ENCODE assay signal across 18 cellular contexts in genomic region chr2:172430671-172431070, GRCh38. TPM values are rescaled to one million over a fixed set of nuclear protein-coding genes. Genes with fewer than 3 reads are reported as not detected.
DNase-seq lines count a peak whose midpoint lies in the region; ATAC-seq and TF ChIP-seq lines count a peak whose summit lies in the region.
"Had no signal": no experiment of that assay in that cellular context is flagged by ENCODE, and none has a peak within 500 bp of the region (broad histone marks: within the 10 kb centered on the region; RNA-seq: fewer than 3 reads in every experiment).

No MANE protein-coding gene starts in this region.

- peak overlapping the region; percentile 83 for H3K27ac Mint-ChIP-seq in CD8-positive, alpha-beta T cell
- H3K27ac Mint-ChIP-seq in neural progenitor cell, result no peak overlapping the region
- H3K27ac Mint-ChIP-seq: dendritic cell treated with granulocyte-macrophage colony-stimulating factor and Interleukin-4, amounts not matched to agents 40 ng/mL and 50 ng/mL, for 4 days had no signal

- H2AFZ ChIP-seq in PC-3 (ENCODE audit: low read length), result no peak overlapping the region
- no peak overlapping the region for H2AFZ ChIP-seq in neural progenitor cell (replicated peaks)

- BruUV-seq in PC-3 (replicated peaks; lab: Mats Ljungman, UMichigan), result no TSS peak

- H3K9ac ChIP-seq in PC-3 (ENCODE audit: low read length) (no peak overlapping the region), neural progenitor cell (no peak overlapping the region)

- no peaks in the 10 kb centered on the region for H3K9me3 ChIP-seq in CD8-positive, alpha-beta T cell (ENCODE audit: low read length)
- H3K9me3 ChIP-seq in PC-3 (ENCODE audit: low read length) (no peaks in the 10 kb centered on the region), neural progenitor cell (ENCODE audit: low read depth) (no peaks in the 10 kb centered on the region)
- H3K9me3 ChIP-seq: adrenal gland, gastroesophageal sphincter had no signal

- H3K27ac ChIP-seq in CD8-positive, alpha-beta T cell (ENCODE audit: low read depth, low read length), result no peak overlapping the region
- H3K27ac ChIP-seq in PC-3 (ENCODE audit: low read length) (peak overlapping the region; percentile 19), neural progenitor cell (no peak overlapping the region)

- no peak for ATAC-seq in CD8-positive, alpha-beta T cell
- ATAC-seq in PC-3, result peak; percentile 12; the same call in 1 of the 2 replicates
- ATAC-seq in esophagus mucosa, result peak; percentile 39
- ATAC-seq: gastroesophageal sphincter had no signal

- no peak for DNase-seq in CD8-positive, alpha-beta T cell
- peak; percentile 73 for DNase-seq in PC-3
- DNase-seq in neural progenitor cell (ENCODE audit: low spot score), result no peak
- no peak for DNase-seq in activated CD4-positive, alpha-beta T cell treated with anti-CD3 and anti-CD28 coated beads, Interleukin-2, amount 50 U/mL, for 4 hours
- no peak for DNase-seq in mucosa of gallbladder (ENCODE audit: low spot score)
- DNase-seq in NCI-H1092 (lab: John Stamatoyannopoulos, UW), result no peak
- DNase-seq in stimulated activated CD4-positive, alpha-beta T cell treated with anti-CD3 and anti-CD28 coated beads, Interleukin-1b, Interleukin-23, amount 100 ng/mL, for 48 hours, result no peak
- DNase-seq: H7; NCI-H1436; NCI-H526 treated with DMSO at 0.1 percent for 48 hours; posterior cingulate gyrus; SHP77 treated with DMSO at 0.1 percent for 48 hours; stimulated activated CD4-positive, alpha-beta T cell treated with anti-CD3 and anti-CD28 coated beads, Interleukin-4, amount 100 ng/mL, for 1 hour; stimulated activated naive CD4-positive, alpha-beta T cell treated with Interleukin-2 at 50 U/mL for 16 hours had no signal

- H3F3A ChIP-seq in PC-3 (ENCODE audit: low read length, unreplicated experiment) (no peaks in the 10 kb centered on the region), neural progenitor cell (ENCODE audit: low read depth) (peaks cover 46% of the 10 kb centered on the region)

- peak overlapping the region; percentile 89 for H3K4me2 ChIP-seq in PC-3 (ENCODE audit: low read length)
- H3K4me2 ChIP-seq in neural progenitor cell, result peak overlapping the region; percentile 29

- H3K4me1 ChIP-seq in CD8-positive, alpha-beta T cell (ENCODE audit: insufficient read depth, low read length), result peaks cover 74% of the 10 kb centered on the region
- H3K4me1 ChIP-seq in PC-3 (ENCODE audit: insufficient read depth, low read length) (peaks cover 40% of the 10 kb centered on the region), neural progenitor cell (peaks cover 71% of the 10 kb centered on the region)

- H4K20me1 ChIP-seq in PC-3 (ENCODE audit: low read length), result peaks cover 55% of the 10 kb centered on the region
- peaks cover 64% of the 10 kb centered on the region for H4K20me1 ChIP-seq in neural progenitor cell (ENCODE audit: low read depth)

- TF ChIP-seq CTCF in CD8-positive, alpha-beta T cell (IDR thresholded peaks at IDR 0.05), result no peak
- TF ChIP-seq CTCF in PC-3 (conservative IDR thresholded peaks at IDR 0.05; ENCODE audit: low read depth, low read length) (no peak), neural progenitor cell (IDR thresholded peaks at IDR 0.05) (no peak)

- POLR2A ChIA-PET in CD8-positive, alpha-beta T cell (lab: Charles Lee), result interaction anchor here (0.9 to 6.4 kb wide), 3 partner anchors 10 to 126 kb away, joined by 4 to 150 read pairs (median 26); no protein-coding TSS in a partner anchor
- POLR2A ChIA-PET in PC-3 (lab: Charles Lee; ENCODE audit: unreplicated experiment), result no interaction called here

- H3K27me3 ChIP-seq in CD8-positive, alpha-beta T cell (ENCODE audit: insufficient read depth, low read length), result no peaks in the 10 kb centered on the region
- no peaks in the 10 kb centered on the region for H3K27me3 ChIP-seq in PC-3 (ENCODE audit: low read length)
- H3K27me3 ChIP-seq in neural progenitor cell, result peaks cover 10% of the 10 kb centered on the region

- intact Hi-C loops in CD8-positive, alpha-beta T cell (cut with DNase I, micrococcal nuclease), result no loop called here
- intact Hi-C loops in PC-3 (cut with micrococcal nuclease), result no loop called here

- CTCF ChIA-PET in CD8-positive, alpha-beta T cell (lab: Charles Lee), result interaction anchor here (1.1 to 24.7 kb wide), 6 partner anchors 12 to 724 kb away, joined by 3 to 657 read pairs (median 10); no protein-coding TSS in a partner anchor
- CTCF ChIA-PET in PC-3 (lab: Charles Lee), result interaction anchor here (2.3 kb wide), 1 partner anchor 31 kb away, joined by 26 read pairs; no protein-coding TSS in a partner anchor

- peaks cover 4% of the 10 kb centered on the region for H3K36me3 Mint-ChIP-seq in CD8-positive, alpha-beta T cell
- peaks cover 39% of the 10 kb centered on the region for H3K36me3 Mint-ChIP-seq in neural progenitor cell

- H3K4me1 Mint-ChIP-seq in CD8-positive, alpha-beta T cell (ENCODE audit: low read depth), result peaks cover 81% of the 10 kb centered on the region
- peaks cover 39% of the 10 kb centered on the region for H3K4me1 Mint-ChIP-seq in neural progenitor cell

- H3K4me3 Mint-ChIP-seq in CD8-positive, alpha-beta T cell, result peak overlapping the region; percentile 87
- no peak overlapping the region for H3K4me3 Mint-ChIP-seq in neural progenitor cell
- H3K4me3 Mint-ChIP-seq: dendritic cell treated with granulocyte-macrophage colony-stimulating factor and Interleukin-4, amounts not matched to agents 40 ng/mL and 50 ng/mL, for 4 days had no signal

- H3K36me3 ChIP-seq in CD8-positive, alpha-beta T cell (ENCODE audit: insufficient read depth, low read length), result no peaks in the 10 kb centered on the region
- H3K36me3 ChIP-seq in PC-3 (ENCODE audit: low read depth, low read length), result 0 out of 2 replicates have a peak, but pooled peaks cover 6% of the 10 kb centered on the region
- no peaks in the 10 kb centered on the region for H3K36me3 ChIP-seq in neural progenitor cell
- H3K36me3 ChIP-seq: adrenal gland, gastroesophageal sphincter had no signal

- H3K79me2 ChIP-seq in PC-3 (ENCODE audit: low read length), result peaks cover 82% of the 10 kb centered on the region
- H3K79me2 ChIP-seq in neural progenitor cell (ENCODE audit: low read depth), result peaks cover 82% of the 10 kb centered on the region

- no peaks in the 10 kb centered on the region for H3K9me2 ChIP-seq in PC-3 (replicated peaks; ENCODE audit: low read length)

- H3K9me3 Mint-ChIP-seq in CD8-positive, alpha-beta T cell, result no peaks in the 10 kb centered on the region
- peaks cover 1% of the 10 kb centered on the region for H3K9me3 Mint-ChIP-seq in neural progenitor cell
- H3K9me3 Mint-ChIP-seq: dendritic cell treated with granulocyte-macrophage colony-stimulating factor and Interleukin-4, amounts not matched to agents 40 ng/mL and 50 ng/mL, for 4 days had no signal

- no peaks in the 10 kb centered on the region for H3K27me3 Mint-ChIP-seq in CD8-positive, alpha-beta T cell (ENCODE audit: low read depth)
- H3K27me3 Mint-ChIP-seq in neural progenitor cell (ENCODE audit: insufficient read depth, low read depth), result peaks cover 5% of the 10 kb centered on the region

- H3K4me3 ChIP-seq in CD8-positive, alpha-beta T cell (ENCODE audit: low read depth, low read length), result peak overlapping the region; percentile 9
- H3K4me3 ChIP-seq in PC-3 (ENCODE audit: low read length), result peak overlapping the region; percentile 82
- no peak overlapping the region for H3K4me3 ChIP-seq in neural progenitor cell
- H3K4me3 ChIP-seq: adrenal gland had no signal

RNA-seq across cellular contexts. Expression of gene ITGA6, which starts 3.3 kb away (rescaled TPM):
- 10 to 100 TPM; 50.5 to 52.1 TPM for total RNA-seq in CD8-positive, alpha-beta T cell
- 181 and 204 TPM in 2 replicates for total RNA-seq in PC-3 (2014; rRNA removed)
- total RNA-seq in esophagus mucosa, result 65.2 TPM
- 97.2 and 161 TPM in 2 replicates for total RNA-seq in neural progenitor cell (ENCODE audit: low replicate concordance)
- total RNA-seq in mucosa of gallbladder, result 71.4 TPM
